Comparison of ENCODE assay signal across 8 cellular contexts in genomic region chr6:35240838-35241801, GRCh38. TPM values are rescaled to one million over a fixed set of nuclear protein-coding genes. Genes with fewer than 3 reads are reported as not detected.
A peak's percentile ranks its signal among the peaks of the same experiment; 100 is the strongest.
DNase-seq lines count a peak whose midpoint lies in the region; ATAC-seq and TF ChIP-seq lines count a peak whose summit lies in the region.

No MANE protein-coding gene starts in this region.

- no peaks in the 10 kb centered on the region for H3K9me3 Mint-ChIP-seq in naive B cell

- H3K4me3 Mint-ChIP-seq in naive B cell, result no peak overlapping the region

- H3K27ac Mint-ChIP-seq in naive B cell, result no peak overlapping the region

- in situ Hi-C loops in Caki2 (cut with HindIII; ENCODE audit: low pct_unique_long_range_greater_than_20kb, low sequenced_read_pairs), result no loop called here

- peaks cover 9 to 17% (median 12%) of the 10 kb centered on the region in 3 donors for H3K4me1 Mint-ChIP-seq in naive B cell

- no peak for TF ChIP-seq POLR2A in erythroblast (IDR thresholded peaks at IDR 0.05; ENCODE audit: low read length)

- peaks cover 0 to 9% of the 10 kb centered on the region in 2 donors for H3K36me3 Mint-ChIP-seq in naive B cell

- ATAC-seq in HG02981 (IDR thresholded peaks at IDR 0.05; ENCODE audit: unreplicated experiment), result peak; percentile 68
- peak; percentile 83 to 84 for ATAC-seq in naive B cell (ENCODE audit: low read depth in 2 of 2)
- no peak for ATAC-seq in HG03521 (IDR thresholded peaks at IDR 0.05; ENCODE audit: unreplicated experiment)

- no peaks in the 10 kb centered on the region for H3K27me3 Mint-ChIP-seq in naive B cell

- DNase-seq in Caki2 (ENCODE audit: low read depth), result peak; percentile 47
- peak; percentile 52 for DNase-seq in NOMO-1 treated with DMSO at 0.1 percent for 48 hours (lab: John Stamatoyannopoulos, UW; ENCODE audit: unreplicated experiment)
- peak; percentile 78 for DNase-seq in activated CD8-positive, alpha-beta memory T cell treated with anti-CD3 and anti-CD28 coated beads, Interleukin-2, amount 50 U/mL, for 4 hours
- peak; percentile 54 to 79 for DNase-seq in erythroblast (lab: John Stamatoyannopoulos, UW)
- DNase-seq in naive B cell, result peak; percentile 56
- DNase-seq in stimulated activated CD8-positive, alpha-beta memory T cell treated with anti-CD3 and anti-CD28 coated beads, Interleukin-7, amount 100 ng/mL, for 48 hours (ENCODE audit: extremely low read depth in 1 of 2, low read depth in 1 of 2), result peak; percentile 36 to 47

RNA-seq across cellular contexts. Expression of gene ZNF76, which starts 18.4 kb away (rescaled TPM):
- 15.2 and 18.3 TPM in 2 replicates for total RNA-seq in Caki2 (2014; rRNA removed; shearing (Covaris generic); ENCODE audit: low replicate concordance)
- polyA plus RNA-seq in naive B cell (ENCODE audit: low read depth in 6 of 6), result 10 to 100 TPM; 22.4 to 42.1 (median 29.8) TPM

RNA-seq across cellular contexts. Expression of gene SCUBE3, which starts 27.4 kb away (rescaled TPM):
- not detected in 2 replicates for total RNA-seq in Caki2 (2014; rRNA removed; shearing (Covaris generic); ENCODE audit: low replicate concordance)
- under 1 TPM in 5 of 6 donors, not detected in 1; 0.10 to 0.43 (median 0.25) TPM for polyA plus RNA-seq in naive B cell (ENCODE audit: low read depth in 6 of 6)

RNA-seq across cellular contexts. Expression of gene DEF6, which starts 56.5 kb away (rescaled TPM):
- 15.2 and 16.5 TPM in 2 replicates for total RNA-seq in Caki2 (2014; rRNA removed; shearing (Covaris generic); ENCODE audit: low replicate concordance)
- 100 to 1,000 TPM in 1 of 6 donors, 10 to 100 TPM in 5; 25.8 to 104 (median 58.3) TPM for polyA plus RNA-seq in naive B cell (ENCODE audit: low read depth in 6 of 6)
